ENCODE assay signal across 9 cellular contexts in the genomic region with DNA sequence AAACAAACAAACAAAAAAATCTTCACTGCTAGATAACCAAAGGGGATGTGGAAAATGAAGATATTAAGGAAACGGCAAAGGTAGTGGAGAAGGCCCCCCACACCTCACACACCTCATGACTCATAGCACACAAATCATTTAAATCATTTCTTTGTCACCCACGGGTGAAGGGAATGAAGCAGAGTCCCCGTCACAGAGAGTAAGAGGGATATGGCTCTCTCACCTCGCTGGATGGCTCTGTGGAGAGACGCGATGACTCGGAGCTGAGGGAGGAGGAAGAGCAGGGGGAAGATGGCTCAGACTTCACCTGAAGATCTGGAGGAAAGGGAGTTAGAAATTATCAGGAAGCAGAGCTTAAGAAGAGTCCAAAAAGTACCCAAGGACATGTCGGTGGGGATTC. TPM values are rescaled to one million over a fixed set of nuclear protein-coding genes. Genes with fewer than 3 reads are reported as not detected.
DNase-seq lines count a peak whose midpoint lies in the region; ATAC-seq and TF ChIP-seq lines count a peak whose summit lies in the region.
"Had no signal": no experiment of that assay in that cellular context is flagged by ENCODE, and none has a peak within 500 bp of the region (broad histone marks: within the 10 kb centered on the region; RNA-seq: fewer than 3 reads in every experiment).

No MANE protein-coding gene starts in this region.

- DNase-seq in activated CD4-positive, alpha-beta T cell treated with anti-CD3 and anti-CD28 coated beads for 36 hours: peak; percentile 33
- DNase-seq in activated CD4-positive, alpha-beta T cell treated with anti-CD3 and anti-CD28 coated beads for 48 hours: no peak
- DNase-seq in kidney epithelial cell (ENCODE audit: low read depth): no peak
- DNase-seq in activated effector memory CD4-positive, alpha-beta T cell treated with Interleukin-2 at 50 U/mL for 16 hours: no peak
- DNase-seq: SHP77 had no signal

- H3K27me3 Mint-ChIP-seq in activated CD4-positive, alpha-beta T cell treated with anti-CD3 and anti-CD28 coated beads for 36 hours: no peaks in the 10 kb centered on the region
- H3K27me3 Mint-ChIP-seq in activated naive CD8-positive, alpha-beta T cell: no peaks in the 10 kb centered on the region

- H3K27me3 ChIP-seq in kidney epithelial cell (ENCODE audit: control insufficient read depth, insufficient read depth, low read length): no peaks in the 10 kb centered on the region
- no peaks in the 10 kb centered on the region for H3K27me3 ChIP-seq in subcutaneous abdominal adipose tissue (ENCODE audit: control insufficient read depth in 5 of 5, insufficient read depth in 4 of 5, low read length in 5 of 5)

- ATAC-seq in activated CD4-positive, alpha-beta T cell treated with anti-CD3 and anti-CD28 coated beads for 36 hours: no peak
- ATAC-seq in GM21423 (IDR thresholded peaks at IDR 0.05; ENCODE audit: unreplicated experiment) (no peak), GM18907 (IDR thresholded peaks at IDR 0.05; ENCODE audit: unreplicated experiment) (no peak)

- H3K4me3 Mint-ChIP-seq in activated CD4-positive, alpha-beta T cell treated with anti-CD3 and anti-CD28 coated beads for 36 hours: peak overlapping the region; percentile 99
- H3K4me3 Mint-ChIP-seq in activated naive CD8-positive, alpha-beta T cell: peak overlapping the region; percentile 98

- H3K4me3 ChIP-seq in kidney epithelial cell (ENCODE audit: low read depth, low read length): peak overlapping the region; percentile 80
- H3K4me3 ChIP-seq in subcutaneous abdominal adipose tissue (ENCODE audit: low read depth in 1 of 5, low read length in 5 of 5): peak overlapping the region; percentile 92 to 100 (median 96)

- peaks cover 10 to 38% (median 34%) of the 10 kb centered on the region in 5 donors for H3K4me1 ChIP-seq in subcutaneous abdominal adipose tissue (ENCODE audit: control insufficient read depth in 5 of 5, insufficient read depth in 5 of 5, low read length in 5 of 5)

- peaks cover 39% of the 10 kb centered on the region for H3K4me1 Mint-ChIP-seq in activated CD4-positive, alpha-beta T cell treated with anti-CD3 and anti-CD28 coated beads for 36 hours
- H3K4me1 Mint-ChIP-seq in activated naive CD8-positive, alpha-beta T cell (ENCODE audit: low read depth): peaks cover 57% of the 10 kb centered on the region

- TF ChIP-seq CTCF in kidney epithelial cell (IDR thresholded peaks at IDR 0.05; ENCODE audit: insufficient read depth, low read length, poor library complexity, severe bottlenecking): no peak

- peak overlapping the region; percentile 82 for H3K27ac ChIP-seq in subcutaneous abdominal adipose tissue (ENCODE audit: low read depth, low read length)

- H3K9me3 Mint-ChIP-seq in activated CD4-positive, alpha-beta T cell treated with anti-CD3 and anti-CD28 coated beads for 36 hours (ENCODE audit: low read depth): no peaks in the 10 kb centered on the region
- H3K9me3 Mint-ChIP-seq in activated naive CD8-positive, alpha-beta T cell (ENCODE audit: low read depth): no peaks in the 10 kb centered on the region

- H3K9me3 ChIP-seq in subcutaneous abdominal adipose tissue (ENCODE audit: control insufficient read depth in 5 of 5, low read length in 5 of 5): no peaks in the 10 kb centered on the region

- intact Hi-C loops in activated CD4-positive, alpha-beta T cell treated with anti-CD3 and anti-CD28 coated beads for 36 hours (cut with DNase I, micrococcal nuclease): loop anchor here in 1 of 2 experiments (5.0 to 10.0 kb wide), 2 partner anchors 582 to 710 kb away; a partner anchor contains a TSS

- CTCF ChIA-PET in activated CD4-positive, alpha-beta T cell treated with anti-CD3 and anti-CD28 coated beads for 36 hours (lab: Charles Lee): interaction anchor here (0.6 to 4.2 kb wide), 3 partner anchors 9 to 45 kb away, joined by 3 to 36 read pairs (median 3); no protein-coding TSS in a partner anchor

- peak overlapping the region; percentile 68 to 84 (median 77) for H3K9ac ChIP-seq in subcutaneous abdominal adipose tissue (ENCODE audit: low read length in 5 of 5)

- peaks cover 21% of the 10 kb centered on the region for H3K36me3 Mint-ChIP-seq in activated CD4-positive, alpha-beta T cell treated with anti-CD3 and anti-CD28 coated beads for 36 hours (ENCODE audit: low read depth)
- H3K36me3 Mint-ChIP-seq in activated naive CD8-positive, alpha-beta T cell: peaks cover 10% of the 10 kb centered on the region

- POLR2A ChIA-PET in activated CD4-positive, alpha-beta T cell treated with anti-CD3 and anti-CD28 coated beads for 36 hours (lab: Charles Lee): interaction anchor here (1.5 kb wide), 1 partner anchor 64 kb away, joined by 4 read pairs; no protein-coding TSS in a partner anchor

- H3K27ac Mint-ChIP-seq in activated CD4-positive, alpha-beta T cell treated with anti-CD3 and anti-CD28 coated beads for 36 hours: peak overlapping the region; percentile 98
- peak overlapping the region; percentile 95 for H3K27ac Mint-ChIP-seq in activated naive CD8-positive, alpha-beta T cell

- H3K36me3 ChIP-seq in kidney epithelial cell (ENCODE audit: control insufficient read depth, insufficient read depth, low read length) (peaks cover 2% of the 10 kb centered on the region), subcutaneous abdominal adipose tissue (ENCODE audit: control insufficient read depth in 5 of 5, insufficient read depth in 5 of 5, low read length in 5 of 5) (peaks cover 0 to 44% (median 35%) of the 10 kb centered on the region in 5 donors)

RNA-seq across cellular contexts. Expression of a gene that starts 1.2 kb away (rescaled TPM):
- 10 to 100 TPM; 60.2 to 63.4 TPM for total RNA-seq in activated CD4-positive, alpha-beta T cell treated with anti-CD3 and anti-CD28 coated beads for 36 hours
- total RNA-seq in kidney epithelial cell: 42.5 and 47.0 TPM in 2 replicates

RNA-seq across cellular contexts. Expression of a gene that starts 3.2 kb away (rescaled TPM):
- total RNA-seq in activated CD4-positive, alpha-beta T cell treated with anti-CD3 and anti-CD28 coated beads for 36 hours: 1 to 10 TPM; 5.2 to 5.7 TPM
- 4.6 and 5.3 TPM in 2 replicates for total RNA-seq in kidney epithelial cell

RNA-seq across cellular contexts. Expression of a gene that starts 17.7 kb away (rescaled TPM):
- total RNA-seq in activated CD4-positive, alpha-beta T cell treated with anti-CD3 and anti-CD28 coated beads for 36 hours: 1 to 10 TPM; 3.5 to 3.8 TPM
- 0.34 and 0.38 TPM in 2 replicates for total RNA-seq in kidney epithelial cell

RNA-seq across cellular contexts. Expression of a gene that starts 24.9 kb away (rescaled TPM):
- total RNA-seq in activated CD4-positive, alpha-beta T cell treated with anti-CD3 and anti-CD28 coated beads for 36 hours: under 1 TPM; 0.43 to 0.79 TPM
- total RNA-seq in kidney epithelial cell: 0.27 TPM in 1 of 2 replicates, not detected in the other

RNA-seq across cellular contexts. Expression of a gene that starts 27.1 kb away (rescaled TPM):
- total RNA-seq in activated CD4-positive, alpha-beta T cell treated with anti-CD3 and anti-CD28 coated beads for 36 hours: 10 to 100 TPM in 1 of 2 experiments, 1 to 10 TPM in 1; 9.9 to 10.1 TPM
- total RNA-seq in kidney epithelial cell: 12.9 and 20.5 TPM in 2 replicates
